ENCODE assay signal across 1 cellular context in genomic region chrX:101682723-101683122, GRCh38.
TF ChIP-seq lines count a peak whose summit lies in the region.

No MANE protein-coding gene starts in this region.

TF ChIP-seq in HEK293, 187 proteins besides CTCF, POLR2A, EP300 and RAD21 (continued from another document):
- TF ChIP-seq OVOL3 (tag by site-specific recombination; IDR thresholded peaks at IDR 0.05) (no peak), EGR2 (tag by site-specific recombination; IDR thresholded peaks at IDR 0.05; ENCODE audit: low read depth) (peak; percentile 65), AEBP2 (tag by site-specific recombination; IDR thresholded peaks at IDR 0.05; ENCODE audit: borderline replicate concordance) (no peak), ZNF211 (tag by site-specific recombination; IDR thresholded peaks at IDR 0.05; ENCODE audit: low read depth) (no peak), PRDM10 (tag by site-specific recombination; IDR thresholded peaks at IDR 0.05) (peak; percentile 37), ZNF48 (tag by site-specific recombination; IDR thresholded peaks at IDR 0.05) (no peak)
TF ChIP-seq in HEK293: peak in this region for 3.
